In the genomic region with DNA sequence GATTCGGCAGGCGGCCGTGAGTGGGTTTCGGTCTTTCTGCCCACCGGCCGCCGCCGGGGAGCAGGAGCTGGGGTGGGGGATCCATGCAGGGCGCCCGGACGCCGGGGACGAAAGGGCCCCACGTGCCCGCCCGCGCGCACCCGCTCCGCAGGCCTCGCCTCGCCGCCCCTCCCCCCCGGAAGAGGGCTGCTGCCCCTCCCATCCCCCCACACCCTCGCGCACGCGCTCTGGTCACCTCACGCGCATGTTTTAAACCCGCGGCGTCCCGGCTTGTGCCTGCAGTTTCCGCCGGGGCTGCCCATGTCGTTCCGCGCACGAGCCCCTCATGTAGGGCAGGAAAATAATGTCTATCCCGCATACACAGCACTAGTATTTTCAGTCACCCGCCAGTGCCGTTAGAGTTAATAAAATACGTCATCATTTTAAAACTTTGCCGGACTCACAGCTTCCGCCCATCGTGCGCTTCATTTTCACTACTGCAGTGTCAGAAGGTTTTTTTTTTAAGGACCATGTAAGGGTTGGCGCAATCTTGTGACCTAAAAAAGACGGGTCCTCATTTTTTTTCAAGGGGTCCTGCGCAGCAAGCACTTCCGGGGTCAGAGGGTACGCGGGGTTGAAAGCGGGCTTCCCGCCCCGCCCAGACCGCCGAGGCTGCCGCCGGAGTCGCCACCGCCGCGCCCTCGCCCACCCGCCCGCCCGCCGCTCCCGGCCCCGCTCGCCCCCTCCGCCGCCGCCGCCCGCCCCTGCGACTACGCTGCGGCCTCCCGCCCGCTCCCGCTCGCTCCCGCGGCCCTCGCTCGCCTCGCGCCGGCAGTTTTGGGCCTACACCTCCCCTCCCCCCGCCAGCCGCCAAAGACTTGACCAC, we compare ENCODE assay signal across 1 cellular context.
TF ChIP-seq lines count a peak whose summit lies in the region.

A gene (plus strand): TSS at position 640 of the 865 bp plus-strand sequence. CDS start 267 bp downstream, outside the sequence.

TF ChIP-seq in K562, 482 proteins besides CTCF, POLR2A, EP300 and RAD21 (continued from another document and continues in another):
- TF ChIP-seq, protein P1, sequence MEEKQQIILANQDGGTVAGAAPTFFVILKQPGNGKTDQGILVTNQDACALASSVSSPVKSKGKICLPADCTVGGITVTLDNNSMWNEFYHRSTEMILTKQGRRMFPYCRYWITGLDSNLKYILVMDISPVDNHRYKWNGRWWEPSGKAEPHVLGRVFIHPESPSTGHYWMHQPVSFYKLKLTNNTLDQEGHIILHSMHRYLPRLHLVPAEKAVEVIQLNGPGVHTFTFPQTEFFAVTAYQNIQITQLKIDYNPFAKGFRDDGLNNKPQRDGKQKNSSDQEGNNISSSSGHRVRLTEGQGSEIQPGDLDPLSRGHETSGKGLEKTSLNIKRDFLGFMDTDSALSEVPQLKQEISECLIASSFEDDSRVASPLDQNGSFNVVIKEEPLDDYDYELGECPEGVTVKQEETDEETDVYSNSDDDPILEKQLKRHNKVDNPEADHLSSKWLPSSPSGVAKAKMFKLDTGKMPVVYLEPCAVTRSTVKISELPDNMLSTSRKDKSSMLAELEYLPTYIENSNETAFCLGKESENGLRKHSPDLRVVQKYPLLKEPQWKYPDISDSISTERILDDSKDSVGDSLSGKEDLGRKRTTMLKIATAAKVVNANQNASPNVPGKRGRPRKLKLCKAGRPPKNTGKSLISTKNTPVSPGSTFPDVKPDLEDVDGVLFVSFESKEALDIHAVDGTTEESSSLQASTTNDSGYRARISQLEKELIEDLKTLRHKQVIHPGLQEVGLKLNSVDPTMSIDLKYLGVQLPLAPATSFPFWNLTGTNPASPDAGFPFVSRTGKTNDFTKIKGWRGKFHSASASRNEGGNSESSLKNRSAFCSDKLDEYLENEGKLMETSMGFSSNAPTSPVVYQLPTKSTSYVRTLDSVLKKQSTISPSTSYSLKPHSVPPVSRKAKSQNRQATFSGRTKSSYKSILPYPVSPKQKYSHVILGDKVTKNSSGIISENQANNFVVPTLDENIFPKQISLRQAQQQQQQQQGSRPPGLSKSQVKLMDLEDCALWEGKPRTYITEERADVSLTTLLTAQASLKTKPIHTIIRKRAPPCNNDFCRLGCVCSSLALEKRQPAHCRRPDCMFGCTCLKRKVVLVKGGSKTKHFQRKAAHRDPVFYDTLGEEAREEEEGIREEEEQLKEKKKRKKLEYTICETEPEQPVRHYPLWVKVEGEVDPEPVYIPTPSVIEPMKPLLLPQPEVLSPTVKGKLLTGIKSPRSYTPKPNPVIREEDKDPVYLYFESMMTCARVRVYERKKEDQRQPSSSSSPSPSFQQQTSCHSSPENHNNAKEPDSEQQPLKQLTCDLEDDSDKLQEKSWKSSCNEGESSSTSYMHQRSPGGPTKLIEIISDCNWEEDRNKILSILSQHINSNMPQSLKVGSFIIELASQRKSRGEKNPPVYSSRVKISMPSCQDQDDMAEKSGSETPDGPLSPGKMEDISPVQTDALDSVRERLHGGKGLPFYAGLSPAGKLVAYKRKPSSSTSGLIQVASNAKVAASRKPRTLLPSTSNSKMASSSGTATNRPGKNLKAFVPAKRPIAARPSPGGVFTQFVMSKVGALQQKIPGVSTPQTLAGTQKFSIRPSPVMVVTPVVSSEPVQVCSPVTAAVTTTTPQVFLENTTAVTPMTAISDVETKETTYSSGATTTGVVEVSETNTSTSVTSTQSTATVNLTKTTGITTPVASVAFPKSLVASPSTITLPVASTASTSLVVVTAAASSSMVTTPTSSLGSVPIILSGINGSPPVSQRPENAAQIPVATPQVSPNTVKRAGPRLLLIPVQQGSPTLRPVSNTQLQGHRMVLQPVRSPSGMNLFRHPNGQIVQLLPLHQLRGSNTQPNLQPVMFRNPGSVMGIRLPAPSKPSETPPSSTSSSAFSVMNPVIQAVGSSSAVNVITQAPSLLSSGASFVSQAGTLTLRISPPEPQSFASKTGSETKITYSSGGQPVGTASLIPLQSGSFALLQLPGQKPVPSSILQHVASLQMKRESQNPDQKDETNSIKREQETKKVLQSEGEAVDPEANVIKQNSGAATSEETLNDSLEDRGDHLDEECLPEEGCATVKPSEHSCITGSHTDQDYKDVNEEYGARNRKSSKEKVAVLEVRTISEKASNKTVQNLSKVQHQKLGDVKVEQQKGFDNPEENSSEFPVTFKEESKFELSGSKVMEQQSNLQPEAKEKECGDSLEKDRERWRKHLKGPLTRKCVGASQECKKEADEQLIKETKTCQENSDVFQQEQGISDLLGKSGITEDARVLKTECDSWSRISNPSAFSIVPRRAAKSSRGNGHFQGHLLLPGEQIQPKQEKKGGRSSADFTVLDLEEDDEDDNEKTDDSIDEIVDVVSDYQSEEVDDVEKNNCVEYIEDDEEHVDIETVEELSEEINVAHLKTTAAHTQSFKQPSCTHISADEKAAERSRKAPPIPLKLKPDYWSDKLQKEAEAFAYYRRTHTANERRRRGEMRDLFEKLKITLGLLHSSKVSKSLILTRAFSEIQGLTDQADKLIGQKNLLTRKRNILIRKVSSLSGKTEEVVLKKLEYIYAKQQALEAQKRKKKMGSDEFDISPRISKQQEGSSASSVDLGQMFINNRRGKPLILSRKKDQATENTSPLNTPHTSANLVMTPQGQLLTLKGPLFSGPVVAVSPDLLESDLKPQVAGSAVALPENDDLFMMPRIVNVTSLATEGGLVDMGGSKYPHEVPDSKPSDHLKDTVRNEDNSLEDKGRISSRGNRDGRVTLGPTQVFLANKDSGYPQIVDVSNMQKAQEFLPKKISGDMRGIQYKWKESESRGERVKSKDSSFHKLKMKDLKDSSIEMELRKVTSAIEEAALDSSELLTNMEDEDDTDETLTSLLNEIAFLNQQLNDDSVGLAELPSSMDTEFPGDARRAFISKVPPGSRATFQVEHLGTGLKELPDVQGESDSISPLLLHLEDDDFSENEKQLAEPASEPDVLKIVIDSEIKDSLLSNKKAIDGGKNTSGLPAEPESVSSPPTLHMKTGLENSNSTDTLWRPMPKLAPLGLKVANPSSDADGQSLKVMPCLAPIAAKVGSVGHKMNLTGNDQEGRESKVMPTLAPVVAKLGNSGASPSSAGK (IDR thresholded peaks at IDR 0.05), result no peak; the same call in none of the 2 replicates
- no peak for TF ChIP-seq ZSCAN29 (IDR thresholded peaks at IDR 0.05)
- no peak for TF ChIP-seq TCF7L2 (IDR thresholded peaks at IDR 0.05; ENCODE audit: low read depth, low read length)
- TF ChIP-seq TBP (optimal IDR thresholded peaks at IDR 0.05; ENCODE audit: low read depth, low read length), result peak; percentile 87
- no peak for TF ChIP-seq HDAC8 (tag; IDR thresholded peaks at IDR 0.05)
- peak in 1 of 2 experiments; percentile 26; a peak in 1 of 4 replicates for TF ChIP-seq SIX5 (IDR thresholded peaks at IDR 0.05; ENCODE audit: borderline replicate concordance in 1 of 2, insufficient read depth in 1 of 2, low read depth in 1 of 2, low read length in 2 of 2)
- TF ChIP-seq FUS (optimal IDR thresholded peaks at IDR 0.05; ENCODE audit: low read depth, low read length), result no peak
- TF ChIP-seq, protein P2, sequence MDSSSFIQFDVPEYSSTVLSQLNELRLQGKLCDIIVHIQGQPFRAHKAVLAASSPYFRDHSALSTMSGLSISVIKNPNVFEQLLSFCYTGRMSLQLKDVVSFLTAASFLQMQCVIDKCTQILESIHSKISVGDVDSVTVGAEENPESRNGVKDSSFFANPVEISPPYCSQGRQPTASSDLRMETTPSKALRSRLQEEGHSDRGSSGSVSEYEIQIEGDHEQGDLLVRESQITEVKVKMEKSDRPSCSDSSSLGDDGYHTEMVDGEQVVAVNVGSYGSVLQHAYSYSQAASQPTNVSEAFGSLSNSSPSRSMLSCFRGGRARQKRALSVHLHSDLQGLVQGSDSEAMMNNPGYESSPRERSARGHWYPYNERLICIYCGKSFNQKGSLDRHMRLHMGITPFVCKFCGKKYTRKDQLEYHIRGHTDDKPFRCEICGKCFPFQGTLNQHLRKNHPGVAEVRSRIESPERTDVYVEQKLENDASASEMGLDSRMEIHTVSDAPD (CRISPR knock-in tag; IDR thresholded peaks at IDR 0.05), result no peak
- TF ChIP-seq PURB (CRISPR knock-in tag; IDR thresholded peaks at IDR 0.05; ENCODE audit: low read depth), result no peak
- TF ChIP-seq U2AF1 (optimal IDR thresholded peaks at IDR 0.05; ENCODE audit: low read depth, low read length), result no peak
- TF ChIP-seq CCAR2 (IDR thresholded peaks at IDR 0.05; ENCODE audit: low read depth, low read length), result no peak
- no peak for TF ChIP-seq ZNF644 (tag; IDR thresholded peaks at IDR 0.05; ENCODE audit: low read depth)
- TF ChIP-seq RBBP5 (IDR thresholded peaks at IDR 0.05; ENCODE audit: borderline replicate concordance, insufficient read depth, low read length, poor library complexity, severe bottlenecking), result peak; percentile 41
- 0 out of 2 replicates have a peak, but pooled peaks have one; percentile 63 for TF ChIP-seq NFATC3 (IDR thresholded peaks at IDR 0.05)
- no peak; the same call in 1 of the 2 replicates for TF ChIP-seq GTF2F1 (IDR thresholded peaks at IDR 0.05; ENCODE audit: low read depth, low read length)
- TF ChIP-seq ZNF324 (CRISPR knock-in tag; IDR thresholded peaks at IDR 0.05), result 0 out of 2 replicates have a peak, but pooled peaks have one; percentile 6
- TF ChIP-seq, protein P3, sequence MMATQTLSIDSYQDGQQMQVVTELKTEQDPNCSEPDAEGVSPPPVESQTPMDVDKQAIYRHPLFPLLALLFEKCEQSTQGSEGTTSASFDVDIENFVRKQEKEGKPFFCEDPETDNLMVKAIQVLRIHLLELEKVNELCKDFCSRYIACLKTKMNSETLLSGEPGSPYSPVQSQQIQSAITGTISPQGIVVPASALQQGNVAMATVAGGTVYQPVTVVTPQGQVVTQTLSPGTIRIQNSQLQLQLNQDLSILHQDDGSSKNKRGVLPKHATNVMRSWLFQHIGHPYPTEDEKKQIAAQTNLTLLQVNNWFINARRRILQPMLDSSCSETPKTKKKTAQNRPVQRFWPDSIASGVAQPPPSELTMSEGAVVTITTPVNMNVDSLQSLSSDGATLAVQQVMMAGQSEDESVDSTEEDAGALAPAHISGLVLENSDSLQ (IDR thresholded peaks at IDR 0.05), result no peak
- TF ChIP-seq SIN3B (IDR thresholded peaks at IDR 0.05; ENCODE audit: low read depth), result no peak; the same call in 1 of the 2 replicates
- TF ChIP-seq ZNF778 (CRISPR knock-in tag; IDR thresholded peaks at IDR 0.05), result no peak
- TF ChIP-seq, protein P4, sequence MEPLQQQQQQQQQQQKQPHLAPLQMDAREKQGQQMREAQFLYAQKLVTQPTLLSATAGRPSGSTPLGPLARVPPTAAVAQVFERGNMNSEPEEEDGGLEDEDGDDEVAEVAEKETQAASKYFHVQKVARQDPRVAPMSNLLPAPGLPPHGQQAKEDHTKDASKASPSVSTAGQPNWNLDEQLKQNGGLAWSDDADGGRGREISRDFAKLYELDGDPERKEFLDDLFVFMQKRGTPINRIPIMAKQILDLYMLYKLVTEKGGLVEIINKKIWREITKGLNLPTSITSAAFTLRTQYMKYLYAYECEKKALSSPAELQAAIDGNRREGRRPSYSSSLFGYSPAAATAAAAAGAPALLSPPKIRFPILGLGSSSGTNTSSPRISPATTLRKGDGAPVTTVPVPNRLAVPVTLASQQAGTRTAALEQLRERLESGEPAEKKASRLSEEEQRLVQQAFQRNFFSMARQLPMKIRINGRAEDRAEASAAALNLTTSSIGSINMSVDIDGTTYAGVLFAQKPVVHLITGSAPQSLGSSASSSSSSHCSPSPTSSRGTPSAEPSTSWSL (CRISPR knock-in tag; IDR thresholded peaks at IDR 0.05; ENCODE audit: borderline replicate concordance), result no peak
- TF ChIP-seq, protein P5, sequence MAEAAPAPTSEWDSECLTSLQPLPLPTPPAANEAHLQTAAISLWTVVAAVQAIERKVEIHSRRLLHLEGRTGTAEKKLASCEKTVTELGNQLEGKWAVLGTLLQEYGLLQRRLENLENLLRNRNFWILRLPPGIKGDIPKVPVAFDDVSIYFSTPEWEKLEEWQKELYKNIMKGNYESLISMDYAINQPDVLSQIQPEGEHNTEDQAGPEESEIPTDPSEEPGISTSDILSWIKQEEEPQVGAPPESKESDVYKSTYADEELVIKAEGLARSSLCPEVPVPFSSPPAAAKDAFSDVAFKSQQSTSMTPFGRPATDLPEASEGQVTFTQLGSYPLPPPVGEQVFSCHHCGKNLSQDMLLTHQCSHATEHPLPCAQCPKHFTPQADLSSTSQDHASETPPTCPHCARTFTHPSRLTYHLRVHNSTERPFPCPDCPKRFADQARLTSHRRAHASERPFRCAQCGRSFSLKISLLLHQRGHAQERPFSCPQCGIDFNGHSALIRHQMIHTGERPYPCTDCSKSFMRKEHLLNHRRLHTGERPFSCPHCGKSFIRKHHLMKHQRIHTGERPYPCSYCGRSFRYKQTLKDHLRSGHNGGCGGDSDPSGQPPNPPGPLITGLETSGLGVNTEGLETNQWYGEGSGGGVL (CRISPR knock-in tag; IDR thresholded peaks at IDR 0.05), result no peak
- TF ChIP-seq, protein P6, sequence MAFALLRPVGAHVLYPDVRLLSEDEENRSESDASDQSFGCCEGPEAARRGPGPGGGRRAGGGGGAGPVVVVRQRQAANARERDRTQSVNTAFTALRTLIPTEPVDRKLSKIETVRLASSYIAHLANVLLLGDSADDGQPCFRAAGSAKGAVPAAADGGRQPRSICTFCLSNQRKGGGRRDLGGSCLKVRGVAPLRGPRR (CRISPR knock-in tag; IDR thresholded peaks at IDR 0.05), result peak; percentile 8; the same call in 1 of the 2 replicates
- no peak for TF ChIP-seq CAMTA2 (CRISPR knock-in tag; conservative IDR thresholded peaks at IDR 0.05)
- 0 out of 2 replicates have a peak, but pooled peaks have one; percentile 16 for TF ChIP-seq ZBTB17 (CRISPR knock-in tag; IDR thresholded peaks at IDR 0.05)
- TF ChIP-seq, protein P7, sequence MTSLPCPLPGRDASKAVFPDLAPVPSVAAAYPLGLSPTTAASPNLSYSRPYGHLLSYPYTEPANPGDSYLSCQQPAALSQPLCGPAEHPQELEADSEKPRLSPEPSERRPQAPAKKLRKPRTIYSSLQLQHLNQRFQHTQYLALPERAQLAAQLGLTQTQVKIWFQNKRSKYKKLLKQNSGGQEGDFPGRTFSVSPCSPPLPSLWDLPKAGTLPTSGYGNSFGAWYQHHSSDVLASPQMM (CRISPR knock-in tag; IDR thresholded peaks at IDR 0.05), result no peak
- TF ChIP-seq, protein P8, sequence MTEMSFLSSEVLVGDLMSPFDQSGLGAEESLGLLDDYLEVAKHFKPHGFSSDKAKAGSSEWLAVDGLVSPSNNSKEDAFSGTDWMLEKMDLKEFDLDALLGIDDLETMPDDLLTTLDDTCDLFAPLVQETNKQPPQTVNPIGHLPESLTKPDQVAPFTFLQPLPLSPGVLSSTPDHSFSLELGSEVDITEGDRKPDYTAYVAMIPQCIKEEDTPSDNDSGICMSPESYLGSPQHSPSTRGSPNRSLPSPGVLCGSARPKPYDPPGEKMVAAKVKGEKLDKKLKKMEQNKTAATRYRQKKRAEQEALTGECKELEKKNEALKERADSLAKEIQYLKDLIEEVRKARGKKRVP (CRISPR knock-in tag; IDR thresholded peaks at IDR 0.05), result no peak
- no peak for TF ChIP-seq ELF4 (CRISPR knock-in tag; IDR thresholded peaks at IDR 0.05)
- TF ChIP-seq NR2C2 (CRISPR knock-in tag; IDR thresholded peaks at IDR 0.05), result peak; percentile 97
- TF ChIP-seq NR2C2 (tag; IDR thresholded peaks at IDR 0.05), result peak; percentile 99
- no peak for TF ChIP-seq CHD1 (IDR thresholded peaks at IDR 0.05; ENCODE audit: low read length)
- no peak for TF ChIP-seq FOXJ3 (CRISPR knock-in tag; IDR thresholded peaks at IDR 0.05)
- TF ChIP-seq ZSCAN32 (CRISPR knock-in tag; IDR thresholded peaks at IDR 0.05), result no peak
- peak; percentile 77 for TF ChIP-seq DIDO1 (tag; IDR thresholded peaks at IDR 0.05; ENCODE audit: low read depth)
- TF ChIP-seq RFX5 (IDR thresholded peaks at IDR 0.05; ENCODE audit: low read depth, low read length), result no peak
